In genomic region chr3:129030611-129031010, GRCh38 we compare ENCODE assay signal across 2 cellular contexts.
TF ChIP-seq lines count a peak whose summit lies in the region.

No MANE protein-coding gene starts in this region.

TF ChIP-seq in IMR-90, 13 proteins besides CTCF, POLR2A, EP300 and RAD21:
- TF ChIP-seq RFX5 (IDR thresholded peaks at IDR 0.05; ENCODE audit: low read depth, low read length): no peak

TF ChIP-seq in H1, 55 proteins besides CTCF, POLR2A, EP300 and RAD21:
- TF ChIP-seq SIN3A (conservative IDR thresholded peaks at IDR 0.05 in 1 of 2, IDR thresholded peaks at IDR 0.05 in 1 of 2; ENCODE audit: low read depth in 1 of 2, low read length in 2 of 2) (no peak), CHD1 (IDR thresholded peaks at IDR 0.05; ENCODE audit: low read depth, low read length) (no peak), BACH1 (IDR thresholded peaks at IDR 0.05; ENCODE audit: low read length) (no peak), SIRT6 (IDR thresholded peaks at IDR 0.05; ENCODE audit: low read length) (no peak), CREB1 (IDR thresholded peaks at IDR 0.05) (no peak), NRF1 (IDR thresholded peaks at IDR 0.05; ENCODE audit: low read depth, low read length) (no peak), E2F6 (IDR thresholded peaks at IDR 0.05) (no peak), CBX5 (IDR thresholded peaks at IDR 0.05; ENCODE audit: low read depth, low read length) (no peak), BRCA1 (IDR thresholded peaks at IDR 0.05; ENCODE audit: low read depth, low read length) (no peak), BCL11A (IDR thresholded peaks at IDR 0.05; ENCODE audit: low read depth in 2 of 2, low read length in 2 of 2) (no peak), GTF2F1 (IDR thresholded peaks at IDR 0.05; ENCODE audit: borderline replicate concordance, low read depth, low read length) (no peak), KDM1A (IDR thresholded peaks at IDR 0.05; ENCODE audit: borderline replicate concordance, low read length) (no peak), SP1 (IDR thresholded peaks at IDR 0.05; ENCODE audit: low read depth, low read length) (no peak), KDM4A (IDR thresholded peaks at IDR 0.05; ENCODE audit: low read depth, low read length, severe bottlenecking) (no peak), POU5F1 (IDR thresholded peaks at IDR 0.05; ENCODE audit: low read depth, low read length) (no peak), RNF2 (IDR thresholded peaks at IDR 0.05; ENCODE audit: borderline replicate concordance, low read depth, low read length, missing control alignments, poor library complexity, severe bottlenecking) (no peak), ZNF274 (IDR thresholded peaks at IDR 0.05; ENCODE audit: borderline replicate concordance, extremely low read depth, low read length) (no peak), RXRA (IDR thresholded peaks at IDR 0.05; ENCODE audit: insufficient read depth, low read depth, low read length) (no peak), SRF (IDR thresholded peaks at IDR 0.05; ENCODE audit: low read depth, low read length) (no peak), SUZ12 (IDR thresholded peaks at IDR 0.05; ENCODE audit: low read length) (no peak)
TF ChIP-seq in H1: peak in this region for 0.
